15 cellular contexts compared by ENCODE assay signal in the genomic region with DNA sequence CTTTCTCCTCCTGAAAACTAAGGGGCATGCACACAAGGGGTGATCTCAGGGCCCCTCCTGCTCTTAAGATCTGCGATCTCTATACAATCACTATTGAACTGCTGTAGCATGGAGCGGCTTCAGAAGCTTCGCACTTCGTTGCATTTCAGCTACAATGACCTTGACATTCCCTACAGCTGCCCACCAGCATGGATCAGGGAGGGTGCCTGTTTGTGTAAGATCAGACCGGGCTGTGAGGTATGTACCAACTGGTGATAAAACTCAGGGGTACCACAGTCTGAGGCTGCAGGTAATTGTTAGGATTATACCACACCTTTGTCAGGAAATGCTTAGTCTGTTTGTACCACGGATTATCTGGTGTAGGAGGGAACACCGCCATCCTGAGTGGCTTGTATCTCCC.
DNase-seq lines count a peak whose midpoint lies in the region; ATAC-seq, FAIRE-seq and TF ChIP-seq lines count a peak whose summit lies in the region.
"Had no signal": no experiment of that assay in that cellular context is flagged by ENCODE, and none has a peak within 500 bp of the region (broad histone marks: within the 10 kb centered on the region; RNA-seq: fewer than 3 reads in every experiment).

No MANE protein-coding gene starts in this region.

- CTCF ChIA-PET in HepG2 (lab: Yijun Ruan, JAX; ENCODE audit: low intra/inter-chr PET ratio, low total read pairs), result interaction anchor here (0.9 to 3.6 kb wide), 3 partner anchors 173 to 353 kb away, joined by 4 to 34 read pairs (median 5); partner anchors contain the start of gene CEP135

- H2AFZ ChIP-seq in HepG2 (ENCODE audit: low read length), result no peak overlapping the region

- TF ChIP-seq POLR2A in HepG2 (IDR thresholded peaks at IDR 0.05; ENCODE audit: insufficient read depth in 1 of 2, low read depth in 2 of 2, low read length in 2 of 2) (no peak), right lobe of liver (IDR thresholded peaks at IDR 0.05) (no peak)

- H3K27me3 Mint-ChIP-seq in brain, result no peaks in the 10 kb centered on the region
- H3K27me3 Mint-ChIP-seq in nephron progenitor cell (ENCODE audit: low read depth, poor library complexity), result peaks cover 3% of the 10 kb centered on the region
- H3K27me3 Mint-ChIP-seq in effector memory CD8-positive, alpha-beta T cell, result peaks cover 0 to 6% of the 10 kb centered on the region in 2 donors

- peak overlapping the region; percentile 9; the same call in 1 of the 2 replicates for H3K4me2 ChIP-seq in HepG2 (ENCODE audit: low read depth, low read length)
- H3K4me2 ChIP-seq: BLaER1 had no signal

- H3K27ac ChIP-seq in HepG2 (ENCODE audit: extremely low read length, insufficient read depth, low read length), result no peak overlapping the region
- H3K27ac ChIP-seq in right lobe of liver, result no peak overlapping the region
- H3K27ac ChIP-seq: 22Rv1, A549, BLaER1 had no signal

- peaks cover 25% of the 10 kb centered on the region for H3K36me3 Mint-ChIP-seq in brain
- peaks cover 30% of the 10 kb centered on the region for H3K36me3 Mint-ChIP-seq in nephron progenitor cell (ENCODE audit: low read depth)
- peaks cover 2% of the 10 kb centered on the region for H3K36me3 Mint-ChIP-seq in effector memory CD8-positive, alpha-beta T cell (ENCODE audit: insufficient read depth)
- H3K36me3 Mint-ChIP-seq: CD14-positive monocyte; CD4-positive, alpha-beta memory T cell had no signal

- no peak for TF ChIP-seq RAD21 in HepG2 (CRISPR knock-in tag; IDR thresholded peaks at IDR 0.05)

- H3K4me1 Mint-ChIP-seq in brain, result peaks cover 34% of the 10 kb centered on the region
- H3K4me1 Mint-ChIP-seq in nephron progenitor cell, result peaks cover 35% of the 10 kb centered on the region
- peaks cover 5 to 7% of the 10 kb centered on the region in 2 donors for H3K4me1 Mint-ChIP-seq in effector memory CD8-positive, alpha-beta T cell (ENCODE audit: low read depth in 2 of 2)

- TF ChIP-seq EP300 in HepG2 (IDR thresholded peaks at IDR 0.05; ENCODE audit: low read depth in 2 of 2, low read length in 2 of 2) (no peak), HepG2 (CRISPR knock-in tag; IDR thresholded peaks at IDR 0.05; ENCODE audit: borderline replicate concordance) (no peak)

- H3K27ac Mint-ChIP-seq in brain (peak overlapping the region; percentile 35 to 89 (median 54)), nephron progenitor cell (no peak overlapping the region)
- no peak overlapping the region for H3K27ac Mint-ChIP-seq in effector memory CD8-positive, alpha-beta T cell
- H3K27ac Mint-ChIP-seq: CD14-positive monocyte, H9 had no signal

- no peaks in the 10 kb centered on the region for H4K20me1 ChIP-seq in HepG2 (ENCODE audit: insufficient read depth, low read length)
- H4K20me1 ChIP-seq: BLaER1 had no signal

- no peak for TF ChIP-seq CTCF in HepG2 (CRISPR knock-in tag; IDR thresholded peaks at IDR 0.05)
- no peak for TF ChIP-seq CTCF in right lobe of liver (IDR thresholded peaks at IDR 0.05)
- no peak for TF ChIP-seq CTCF in brain (conservative IDR thresholded peaks at IDR 0.05)
- no peak for TF ChIP-seq CTCF in nephron progenitor cell (IDR thresholded peaks at IDR 0.05)

- ATAC-seq in HepG2 (peak; percentile 65), right lobe of liver (no peak), GM19395 (IDR thresholded peaks at IDR 0.05; ENCODE audit: unreplicated experiment) (no peak)
- no peak for ATAC-seq in effector memory CD8-positive, alpha-beta T cell (replicated peaks)

- H3K4me1 ChIP-seq in HepG2 (ENCODE audit: insufficient read depth, low read length), result peaks cover 28% of the 10 kb centered on the region
- no peaks in the 10 kb centered on the region for H3K4me1 ChIP-seq in right lobe of liver
- H3K4me1 ChIP-seq: A549 had no signal

- H3K79me2 ChIP-seq in HepG2 (ENCODE audit: insufficient read depth, low read length), result no peaks in the 10 kb centered on the region

- H3K9me3 ChIP-seq in HepG2 (ENCODE audit: low read length) (no peaks in the 10 kb centered on the region), right lobe of liver (no peaks in the 10 kb centered on the region)
- H3K9me3 ChIP-seq: A549, BLaER1 had no signal

- BruUV-seq in HepG2 (replicated peaks; lab: Mats Ljungman, UMichigan), result no TSS peak

- H3K9me3 Mint-ChIP-seq in brain (no peaks in the 10 kb centered on the region), nephron progenitor cell (no peaks in the 10 kb centered on the region)
- no peaks in the 10 kb centered on the region for H3K9me3 Mint-ChIP-seq in effector memory CD8-positive, alpha-beta T cell
- H3K9me3 Mint-ChIP-seq: CD14-positive monocyte; CD4-positive, alpha-beta memory T cell; H9 had no signal

- H3K4me3 Mint-ChIP-seq in brain (no peak overlapping the region), nephron progenitor cell (no peak overlapping the region)
- H3K4me3 Mint-ChIP-seq in effector memory CD8-positive, alpha-beta T cell, result no peak overlapping the region
- H3K4me3 Mint-ChIP-seq: CD14-positive monocyte, H9 had no signal

- 46% methylated on average over 7 of the region's 7 CpGs for WGBS in HepG2 (ENCODE audit: low lambda C conversion rate)
- 70% methylated on average over 5 of the region's 7 CpGs for WGBS in right lobe of liver (ENCODE audit: insufficient coverage, low coverage, low lambda C conversion rate, missing lambda C conversion rate)

- FAIRE-seq in HepG2 (lab: Jason Lieb, UNC), result no peak
- FAIRE-seq: A549 had no signal

- no peaks in the 10 kb centered on the region for H3K27me3 ChIP-seq in HepG2 (ENCODE audit: control insufficient read depth in 1 of 2, insufficient read depth in 2 of 2, low read length in 2 of 2)
- no peaks in the 10 kb centered on the region for H3K27me3 ChIP-seq in right lobe of liver
- H3K27me3 ChIP-seq: BLaER1 had no signal

- peak; percentile 46 for DNase-seq in HepG2 (ENCODE audit: low spot score)
- no peak for DNase-seq in right lobe of liver
- DNase-seq in nephron progenitor cell, result peak; percentile 18
- DNase-seq in effector memory CD8-positive, alpha-beta T cell, result no peak
- no peak for DNase-seq in OCI-M2 (lab: John Stamatoyannopoulos, UW; ENCODE audit: unreplicated experiment)
- no peak for DNase-seq in kidney glomerular epithelial cell (lab: John Stamatoyannopoulos, UW)

- intact Hi-C loops in HepG2 (cut with micrococcal nuclease; ENCODE audit: unreplicated experiment) (loop anchor here (5.0 kb wide), 1 partner anchor 60 kb away; no protein-coding TSS in a partner anchor), right lobe of liver (cut with DNase I) (loop anchor here in 1 of 2 donors (10.0 kb wide), 1 partner anchor 357 kb away; the partner anchor contains the start of gene CEP135)

- POLR2A ChIA-PET in HepG2 (lab: Yijun Ruan, JAX), result interaction anchor here (0.9 kb wide), 1 partner anchor 354 kb away, joined by 4 read pairs; the partner anchor contains the start of gene CEP135

- in situ Hi-C loops in HepG2 (cut with HindIII; ENCODE audit: extremely low pct_ligation_motif_present, low pct_unique_long_range_greater_than_20kb), result loop anchor here (5.0 kb wide), 1 partner anchor 355 kb away; the partner anchor contains the start of gene CEP135

- no peak overlapping the region for H3K4me3 ChIP-seq in HepG2 (replicated peaks in 1 of 3; ENCODE audit: insufficient read depth in 1 of 3, low read depth in 2 of 3, low read length in 3 of 3)
- H3K4me3 ChIP-seq in right lobe of liver, result no peak overlapping the region
- H3K4me3 ChIP-seq: A549, BLaER1, GM12878 had no signal

- H3K9ac ChIP-seq in HepG2 (ENCODE audit: insufficient read depth, low read depth, low read length), result no peak overlapping the region
- H3K9ac ChIP-seq: BLaER1 had no signal

- H3K36me3 ChIP-seq in HepG2 (replicated peaks in 1 of 2; ENCODE audit: control insufficient read depth in 1 of 2, insufficient read depth in 2 of 2, low read length in 2 of 2) (no peaks in the 10 kb centered on the region), right lobe of liver (no peaks in the 10 kb centered on the region)

TF ChIP-seq in HepG2, 621 proteins besides CTCF, POLR2A, EP300 and RAD21:
- TF ChIP-seq, protein P1, sequence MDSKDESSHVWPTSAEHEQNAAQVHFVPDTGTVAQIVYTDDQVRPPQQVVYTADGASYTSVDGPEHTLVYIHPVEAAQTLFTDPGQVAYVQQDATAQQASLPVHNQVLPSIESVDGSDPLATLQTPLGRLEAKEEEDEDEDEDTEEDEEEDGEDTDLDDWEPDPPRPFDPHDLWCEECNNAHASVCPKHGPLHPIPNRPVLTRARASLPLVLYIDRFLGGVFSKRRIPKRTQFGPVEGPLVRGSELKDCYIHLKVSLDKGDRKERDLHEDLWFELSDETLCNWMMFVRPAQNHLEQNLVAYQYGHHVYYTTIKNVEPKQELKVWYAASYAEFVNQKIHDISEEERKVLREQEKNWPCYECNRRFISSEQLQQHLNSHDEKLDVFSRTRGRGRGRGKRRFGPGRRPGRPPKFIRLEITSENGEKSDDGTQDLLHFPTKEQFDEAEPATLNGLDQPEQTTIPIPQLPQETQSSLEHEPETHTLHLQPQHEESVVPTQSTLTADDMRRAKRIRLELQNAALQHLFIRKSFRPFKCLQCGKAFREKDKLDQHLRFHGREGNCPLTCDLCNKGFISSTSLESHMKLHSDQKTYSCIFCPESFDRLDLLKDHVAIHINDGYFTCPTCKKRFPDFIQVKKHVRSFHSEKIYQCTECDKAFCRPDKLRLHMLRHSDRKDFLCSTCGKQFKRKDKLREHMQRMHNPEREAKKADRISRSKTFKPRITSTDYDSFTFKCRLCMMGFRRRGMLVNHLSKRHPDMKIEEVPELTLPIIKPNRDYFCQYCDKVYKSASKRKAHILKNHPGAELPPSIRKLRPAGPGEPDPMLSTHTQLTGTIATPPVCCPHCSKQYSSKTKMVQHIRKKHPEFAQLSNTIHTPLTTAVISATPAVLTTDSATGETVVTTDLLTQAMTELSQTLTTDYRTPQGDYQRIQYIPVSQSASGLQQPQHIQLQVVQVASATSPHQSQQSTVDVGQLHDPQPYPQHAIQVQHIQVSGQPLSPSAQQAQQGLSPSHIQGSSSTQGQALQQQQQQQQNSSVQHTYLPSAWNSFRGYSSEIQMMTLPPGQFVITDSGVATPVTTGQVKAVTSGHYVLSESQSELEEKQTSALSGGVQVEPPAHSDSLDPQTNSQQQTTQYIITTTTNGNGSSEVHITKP (CRISPR knock-in tag; IDR thresholded peaks at IDR 0.05; ENCODE audit: low read depth), result peak; percentile 86
- TF ChIP-seq ZNF788 (CRISPR knock-in tag; IDR thresholded peaks at IDR 0.05; ENCODE audit: borderline replicate concordance) (no peak), ZBTB25 (CRISPR knock-in tag; IDR thresholded peaks at IDR 0.05) (no peak)

Comparison
In these comparisons a context has a peak if more than half of its experiments do, and no peak if none do; other contexts are left out.
1. DNase-seq: peak in HepG2 (single experiment) and nephron progenitor cell (single experiment); none in right lobe of liver (0 of 3), effector memory CD8-positive, alpha-beta T cell (0 of 3), OCI-M2 (single experiment) and kidney glomerular epithelial cell (single experiment).
2. H3K27ac Mint-ChIP-seq: peak in brain (5 of 5); none in nephron progenitor cell (single experiment) and effector memory CD8-positive, alpha-beta T cell (0 of 2).